18 cellular contexts compared by ENCODE assay signal in the genomic region with DNA sequence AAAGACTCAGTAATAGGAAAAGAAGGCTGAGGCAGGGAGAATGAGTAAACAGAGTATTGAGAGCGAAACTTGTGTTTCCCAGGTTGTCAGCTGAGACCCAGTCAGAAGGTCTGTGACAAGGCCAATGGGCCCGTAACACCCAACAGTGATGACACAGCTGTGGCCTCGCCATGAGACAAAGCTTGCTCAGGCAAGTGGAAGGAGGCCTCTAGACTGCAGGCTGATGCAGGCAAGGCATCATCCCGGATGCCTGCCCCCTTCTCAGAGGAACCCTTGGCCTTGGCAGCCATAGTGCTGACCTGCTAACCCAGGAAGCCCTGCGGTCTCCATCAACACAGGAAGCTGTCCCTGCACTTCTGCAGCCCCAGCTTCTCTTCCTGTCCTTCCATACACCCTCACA. TPM values are rescaled to one million over a fixed set of nuclear protein-coding genes. Genes with fewer than 3 reads are reported as not detected.
A peak's percentile ranks its signal among the peaks of the same experiment; 100 is the strongest.
DNase-seq lines count a peak whose midpoint lies in the region; ATAC-seq, FAIRE-seq and TF ChIP-seq lines count a peak whose summit lies in the region.
"Had no signal": no experiment of that assay in that cellular context is flagged by ENCODE, and none has a peak within 500 bp of the region (broad histone marks: within the 10 kb centered on the region; RNA-seq: fewer than 3 reads in every experiment).

No MANE protein-coding gene starts in this region.

- peaks cover 0 to 6% of the 10 kb centered on the region in 2 donors for H3K9me3 Mint-ChIP-seq in effector memory CD8-positive, alpha-beta T cell
- peaks cover 10% of the 10 kb centered on the region for H3K9me3 Mint-ChIP-seq in glutamatergic neuron (ENCODE audit: unreplicated experiment)

- FAIRE-seq in GM12892 (lab: Jason Lieb, UNC): peak; percentile 38
- FAIRE-seq: bronchial epithelial cell had no signal

- H3K27me3 Mint-ChIP-seq in effector memory CD8-positive, alpha-beta T cell: peaks cover 0 to 20% of the 10 kb centered on the region in 2 donors
- peaks cover 14% of the 10 kb centered on the region for H3K27me3 Mint-ChIP-seq in glutamatergic neuron (ENCODE audit: unreplicated experiment)

- no peak for TF ChIP-seq POLR2A in GM12892 (IDR thresholded peaks at IDR 0.05; ENCODE audit: low read depth, low read length)

- DNase-seq in GM12892 (ENCODE audit: insufficient read length): no peak
- DNase-seq in effector memory CD8-positive, alpha-beta T cell: peak in 2 of 3 experiments; percentile 21 to 30
- no peak for DNase-seq in GM13976 (ENCODE audit: low spot score)
- DNase-seq in glutamatergic neuron: no peak
- no peak for DNase-seq in SIG-M5 treated with dmso at 0.1 percent for 504 hours (lab: John Stamatoyannopoulos, UW; ENCODE audit: unreplicated experiment)
- DNase-seq: activated B cell treated with CpG ODN at 0.5 μM for 24 hours; activated gamma-delta T cell treated with Interleukin-2 at 50 U/mL for 16 hours; foreskin fibroblast; PC-3; stimulated activated CD4-positive, alpha-beta T cell treated with anti-CD3 and anti-CD28 coated beads, Interleukin-4, amount 100 ng/mL, for 4 hours; stimulated activated naive B cell treated with anti-CD40 and anti-IgM and Interleukin-4, amounts not matched to agents 10 μg/mL and 1 μg/mL and 100 μg/mL, for 72 hours; SW 1271 had no signal

- in situ Hi-C loops in GM13976 (cut with MboI; ENCODE audit: low sequenced_read_pairs, unreplicated experiment): no loop called here

- H3K27ac Mint-ChIP-seq in effector memory CD8-positive, alpha-beta T cell: peak overlapping the region; percentile 80 to 91
- H3K27ac Mint-ChIP-seq in glutamatergic neuron (ENCODE audit: unreplicated experiment): no peak overlapping the region
- H3K27ac Mint-ChIP-seq: activated B cell treated with CpG ODN at 0.5 μM for 24 hours; IgD-negative memory B cell; stimulated activated naive B cell treated with anti-CD40 and anti-IgM and Interleukin-4, amounts not matched to agents 10 μg/mL and 1 μg/mL and 100 μg/mL, for 72 hours had no signal

- ATAC-seq in GM18870 (IDR thresholded peaks at IDR 0.05; ENCODE audit: unreplicated experiment) (peak; percentile 52), HG03342 (IDR thresholded peaks at IDR 0.05; ENCODE audit: unreplicated experiment) (peak; percentile 47)
- ATAC-seq in effector memory CD8-positive, alpha-beta T cell (replicated peaks): peak; percentile 58
- ATAC-seq: PC-3, sciatic nerve had no signal

- TF ChIP-seq CTCF in GM13976 (IDR thresholded peaks at IDR 0.05; ENCODE audit: borderline replicate concordance, control extremely low read depth, extremely low read depth, insufficient read depth, missing control alignments) (no peak), glutamatergic neuron (IDR thresholded peaks at IDR 0.05; ENCODE audit: partially characterized antibody, unreplicated experiment) (no peak)

- peak overlapping the region; percentile 21 to 60 for H3K4me3 Mint-ChIP-seq in effector memory CD8-positive, alpha-beta T cell
- no peak overlapping the region for H3K4me3 Mint-ChIP-seq in glutamatergic neuron (ENCODE audit: unreplicated experiment)
- H3K4me3 Mint-ChIP-seq: activated B cell treated with CpG ODN at 0.5 μM for 24 hours; IgD-negative memory B cell; neural crest cell; stimulated activated naive B cell treated with anti-CD40 and anti-IgM and Interleukin-4, amounts not matched to agents 10 μg/mL and 1 μg/mL and 100 μg/mL, for 72 hours had no signal

- H3K36me3 Mint-ChIP-seq in effector memory CD8-positive, alpha-beta T cell (ENCODE audit: insufficient read depth): peaks cover 8% of the 10 kb centered on the region
- H3K36me3 Mint-ChIP-seq in glutamatergic neuron (ENCODE audit: unreplicated experiment): peaks cover 25% of the 10 kb centered on the region
- H3K36me3 Mint-ChIP-seq: IgD-negative memory B cell had no signal

- H3K4me1 Mint-ChIP-seq in effector memory CD8-positive, alpha-beta T cell (ENCODE audit: low read depth in 2 of 2): peaks cover 22 to 41% of the 10 kb centered on the region in 2 donors
- H3K4me1 Mint-ChIP-seq in glutamatergic neuron (ENCODE audit: low read depth, unreplicated experiment): peaks cover 23% of the 10 kb centered on the region
- H3K4me1 Mint-ChIP-seq: activated B cell treated with CpG ODN at 0.5 μM for 24 hours, IgD-negative memory B cell, neural crest cell had no signal

RNA-seq across cellular contexts. Expression of a gene that starts 15.4 kb away (rescaled TPM):
- 0.21 TPM for polyA plus RNA-seq in GM12892 (2012; ENCODE audit: missing spikeins)
- total RNA-seq in glutamatergic neuron (ENCODE audit: unreplicated experiment): 222 TPM
- total RNA-seq: activated B cell treated with CpG ODN at 0.5 μM for 24 hours had no signal

Comparison
In these comparisons a context has a peak if more than half of its experiments do, and no peak if none do; other contexts are left out.
1. DNase-seq: peak in effector memory CD8-positive, alpha-beta T cell (2 of 3); none in GM12892 (single experiment), GM13976 (single experiment), glutamatergic neuron (single experiment) and SIG-M5 treated with dmso at 0.1 percent for 504 hours (single experiment).
2. Peak in every context shown above with its lines, with median percentiles within 50 percentile points of each other: ATAC-seq.